Comparison of ENCODE assay signal across 8 cellular contexts in genomic region chr2:218271487-218271797, GRCh38. TPM values are rescaled to one million over a fixed set of nuclear protein-coding genes. Genes with fewer than 3 reads are reported as not detected.
A peak's percentile ranks its signal among the peaks of the same experiment; 100 is the strongest.
DNase-seq lines count a peak whose midpoint lies in the region; ATAC-seq and TF ChIP-seq lines count a peak whose summit lies in the region.

No MANE protein-coding gene starts in this region.

- ATAC-seq in effector memory CD8-positive, alpha-beta T cell (replicated peaks): no peak
- no peak for ATAC-seq in HG03175 (IDR thresholded peaks at IDR 0.05; ENCODE audit: unreplicated experiment)
- no peak for ATAC-seq in HG03469 (IDR thresholded peaks at IDR 0.05; ENCODE audit: unreplicated experiment)
- no peak for ATAC-seq in GM21528 (IDR thresholded peaks at IDR 0.05; ENCODE audit: low FRiP score, unreplicated experiment)

- H3K27ac ChIP-seq in BLaER1 treated with 17β-estradiol and CSF1 and Interleukin-3, amounts not matched to agents 10 nM and 100 nM: peak overlapping the region in 9 of 11 experiments; percentile 10 to 83 (median 76); a peak in 15 of 22 replicates
- no peak overlapping the region for H3K27ac ChIP-seq in neural progenitor cell

- peak overlapping the region; percentile 76 to 95 (median 91) for H3K4me3 ChIP-seq in BLaER1 treated with 17β-estradiol and CSF1 and Interleukin-3, amounts not matched to agents 10 nM and 100 nM
- H3K4me3 ChIP-seq in NB4 (ENCODE audit: low read depth, low read length) (peak overlapping the region; percentile 91), neural progenitor cell (peak overlapping the region; percentile 89)

- no peaks in the 10 kb centered on the region for H3K9me3 Mint-ChIP-seq in effector memory CD8-positive, alpha-beta T cell
- no peaks in the 10 kb centered on the region for H3K9me3 Mint-ChIP-seq in neural progenitor cell

- DNase-seq in NB4 (ENCODE audit: low read depth): no peak
- no peak for DNase-seq in effector memory CD8-positive, alpha-beta T cell
- DNase-seq in neural progenitor cell (ENCODE audit: low spot score): no peak
- no peak for DNase-seq in NCI-H1092 treated with DMSO at 0.1 percent for 48 hours (lab: John Stamatoyannopoulos, UW)

- H3K9ac ChIP-seq in BLaER1 treated with 17β-estradiol and CSF1 and Interleukin-3, amounts not matched to agents 10 nM and 100 nM: peak overlapping the region; percentile 74 to 97 (median 83); a peak in 21 of 22 replicates
- H3K9ac ChIP-seq in neural progenitor cell: peak overlapping the region; percentile 32

- H3K4me3 Mint-ChIP-seq in effector memory CD8-positive, alpha-beta T cell: peak overlapping the region; percentile 81 to 95
- peak overlapping the region; percentile 95 for H3K4me3 Mint-ChIP-seq in neural progenitor cell

- no peaks in the 10 kb centered on the region for H3K9me3 ChIP-seq in BLaER1 treated with 17β-estradiol and CSF1 and Interleukin-3, amounts not matched to agents 10 nM and 100 nM (replicated peaks in 1 of 11)
- H3K9me3 ChIP-seq in neural progenitor cell (ENCODE audit: low read depth): no peaks in the 10 kb centered on the region

- peaks cover 37 to 76% (median 47%) of the 10 kb centered on the region in 10 experiments for H3K4me1 ChIP-seq in BLaER1 treated with 17β-estradiol and CSF1 and Interleukin-3, amounts not matched to agents 10 nM and 100 nM
- peaks cover 12% of the 10 kb centered on the region for H3K4me1 ChIP-seq in neural progenitor cell

- H3K27ac Mint-ChIP-seq in effector memory CD8-positive, alpha-beta T cell: peak overlapping the region in 1 of 2 donors; percentile 97
- H3K27ac Mint-ChIP-seq in neural progenitor cell: no peak overlapping the region

- H3F3A ChIP-seq in neural progenitor cell (ENCODE audit: low read depth): peaks cover 13% of the 10 kb centered on the region

- peaks cover 43 to 66% (median 49%) of the 10 kb centered on the region in 11 experiments for H3K36me3 ChIP-seq in BLaER1 treated with 17β-estradiol and CSF1 and Interleukin-3, amounts not matched to agents 10 nM and 100 nM
- H3K36me3 ChIP-seq in neural progenitor cell: no peaks in the 10 kb centered on the region

- peaks cover 27% of the 10 kb centered on the region for H3K79me2 ChIP-seq in neural progenitor cell (ENCODE audit: low read depth)

- H2AFZ ChIP-seq in neural progenitor cell (replicated peaks): no peak overlapping the region

- H3K4me2 ChIP-seq in BLaER1 treated with 17β-estradiol and CSF1 and Interleukin-3, amounts not matched to agents 10 nM and 100 nM: peak overlapping the region; percentile 87 to 100 (median 96)
- H3K4me2 ChIP-seq in neural progenitor cell: peak overlapping the region; percentile 91

- H3K27me3 Mint-ChIP-seq in effector memory CD8-positive, alpha-beta T cell: no peaks in the 10 kb centered on the region
- H3K27me3 Mint-ChIP-seq in neural progenitor cell (ENCODE audit: insufficient read depth, low read depth): peaks cover 3% of the 10 kb centered on the region

- peaks cover 7 to 68% (median 37%) of the 10 kb centered on the region in 11 experiments; a peak in 18 of 22 replicates for H4K20me1 ChIP-seq in BLaER1 treated with 17β-estradiol and CSF1 and Interleukin-3, amounts not matched to agents 10 nM and 100 nM
- peaks cover 13% of the 10 kb centered on the region for H4K20me1 ChIP-seq in neural progenitor cell (ENCODE audit: low read depth)

- peaks cover 49 to 50% of the 10 kb centered on the region in 2 donors for H3K4me1 Mint-ChIP-seq in effector memory CD8-positive, alpha-beta T cell (ENCODE audit: low read depth in 2 of 2)
- peaks cover 27% of the 10 kb centered on the region for H3K4me1 Mint-ChIP-seq in neural progenitor cell

- TF ChIP-seq POLR2A in NB4 (IDR thresholded peaks at IDR 0.05; ENCODE audit: extremely low read depth, insufficient read length): no peak

- peaks cover 61% of the 10 kb centered on the region for H3K36me3 Mint-ChIP-seq in effector memory CD8-positive, alpha-beta T cell (ENCODE audit: insufficient read depth)
- H3K36me3 Mint-ChIP-seq in neural progenitor cell: peaks cover 7% of the 10 kb centered on the region

- TF ChIP-seq CTCF in NB4 (IDR thresholded peaks at IDR 0.05; ENCODE audit: low read depth, low read length) (no peak), neural progenitor cell (IDR thresholded peaks at IDR 0.05) (no peak)

- no peaks in the 10 kb centered on the region for H3K27me3 ChIP-seq in BLaER1 treated with 17β-estradiol and CSF1 and Interleukin-3, amounts not matched to agents 10 nM and 100 nM
- H3K27me3 ChIP-seq in neural progenitor cell: no peaks in the 10 kb centered on the region

RNA-seq across cellular contexts. Expression of gene PNKD, which starts 1.1 kb away (rescaled TPM):
- total RNA-seq in neural progenitor cell (ENCODE audit: low replicate concordance): 13.5 and 31.1 TPM in 2 replicates

RNA-seq across cellular contexts. Expression of gene AAMP, which starts 1.5 kb away (rescaled TPM):
- total RNA-seq in neural progenitor cell (ENCODE audit: low replicate concordance): 90.4 and 151 TPM in 2 replicates

RNA-seq across cellular contexts. Expression of gene GPBAR1, which starts 10.6 kb away (rescaled TPM):
- 0.09 TPM in 1 of 2 replicates, not detected in the other for total RNA-seq in neural progenitor cell (ENCODE audit: low replicate concordance)

RNA-seq across cellular contexts. Expression of gene TMBIM1, which starts 20.9 kb away (rescaled TPM):
- total RNA-seq in neural progenitor cell (ENCODE audit: low replicate concordance): 11.1 and 14.1 TPM in 2 replicates

RNA-seq across cellular contexts. Expression of gene ARPC2, which starts 54.5 kb away (rescaled TPM):
- total RNA-seq in neural progenitor cell (ENCODE audit: low replicate concordance): 151 and 155 TPM in 2 replicates
